ENCODE assay signal across 28 cellular contexts in genomic region chr9:125842215-125842614, GRCh38.
A peak's percentile ranks its signal among the peaks of the same experiment; 100 is the strongest.
DNase-seq lines count a peak whose midpoint lies in the region; ATAC-seq and TF ChIP-seq lines count a peak whose summit lies in the region.
"Had no signal": no experiment of that assay in that cellular context is flagged by ENCODE, and none has a peak within 500 bp of the region (broad histone marks: within the 10 kb centered on the region; RNA-seq: fewer than 3 reads in every experiment).

No MANE protein-coding gene starts in this region.

- no peak overlapping the region for H3K4me3 ChIP-seq in mesenchymal stem cell (ENCODE audit: insufficient read depth in 1 of 2, low read depth in 1 of 2, low read length in 2 of 2)
- H3K4me3 ChIP-seq: dorsolateral prefrontal cortex, lung, thyroid gland had no signal

- no peaks in the 10 kb centered on the region for H3K9me3 Mint-ChIP-seq in H9
- no peaks in the 10 kb centered on the region for H3K9me3 Mint-ChIP-seq in stimulated activated memory B cell treated with anti-CD40 and anti-IgM and Interleukin-4, amounts not matched to agents 10 μg/mL and 1 μg/mL and 100 μg/mL, for 72 hours
- H3K9me3 Mint-ChIP-seq: activated naive CD8-positive, alpha-beta T cell treated with anti-CD3 and anti-CD28 coated beads for 36 hours; CD8-positive, alpha-beta T cell; central memory CD8-positive, alpha-beta T cell; IgD-negative memory B cell; stimulated activated naive CD8-positive, alpha-beta T cell treated with anti-CD3 and anti-CD28 coated beads, Interleukin-15, Interleukin-2, amounts not matched to agents 100 ng/mL and 50 ng/mL, for 24 hours had no signal

- H3K56ac ChIP-seq in H9 (ENCODE audit: insufficient read length, low read depth, low read length): no peak overlapping the region

- H2BK120ac ChIP-seq in H9 (ENCODE audit: low read depth, low read length, poor library complexity, severe bottlenecking) (no peak overlapping the region), mesenchymal stem cell (ENCODE audit: low read depth, low read length) (no peak overlapping the region)

- H3K27ac ChIP-seq in H9 (ENCODE audit: insufficient read length, low read depth, low read length) (no peak overlapping the region), mesenchymal stem cell (ENCODE audit: low read length, poor library complexity, severe bottlenecking) (no peak overlapping the region)
- H3K27ac ChIP-seq: dorsolateral prefrontal cortex, HL-60, RWPE1, thyroid gland had no signal

- H3T11ph ChIP-seq in H9 (ENCODE audit: low read length): no peak overlapping the region

- H4K5ac ChIP-seq in H9 (ENCODE audit: insufficient read length, low read depth, low read length): no peak overlapping the region

- no peaks in the 10 kb centered on the region for H3K23me2 ChIP-seq in H9 (ENCODE audit: insufficient read length, low read depth, low read length, poor library complexity, severe bottlenecking)

- H3K4me1 Mint-ChIP-seq in H9 (peaks cover 35 to 44% of the 10 kb centered on the region in 2 experiments), T-helper 17 cell (peaks cover 16% of the 10 kb centered on the region)
- H3K4me1 Mint-ChIP-seq in stimulated activated memory B cell treated with anti-CD40 and anti-IgM and Interleukin-4, amounts not matched to agents 10 μg/mL and 1 μg/mL and 100 μg/mL, for 72 hours: peaks cover 49% of the 10 kb centered on the region

- H4K91ac ChIP-seq in H9 (ENCODE audit: insufficient read length, low read depth, low read length) (no peak overlapping the region), mesenchymal stem cell (ENCODE audit: low read length) (no peak overlapping the region)

- no peak overlapping the region for H2AFZ ChIP-seq in H9 (ENCODE audit: low read length)
- H2AFZ ChIP-seq in mesenchymal stem cell (ENCODE audit: low read depth, low read length): no peak overlapping the region

- H2AK5ac ChIP-seq in H9 (ENCODE audit: insufficient read length, low read length): no peak overlapping the region
- no peak overlapping the region for H2AK5ac ChIP-seq in mesenchymal stem cell (ENCODE audit: low read length, severe bottlenecking)

- WGBS in H9 (ENCODE audit: extremely low coverage, insufficient read length, low lambda C conversion rate): no CpG with 5 or more reads among the region's 1 CpG
- WGBS in mesenchymal stem cell: 92% methylated on average over 1 of the region's 1 CpG

- DNase-seq in H9 (no peak), mesenchymal stem cell (no peak), HPDE6-E6E7 (ENCODE audit: extremely low spot score) (no peak), T-helper 17 cell (no peak)
- DNase-seq: activated CD4-positive, alpha-beta T cell treated with anti-CD3 and anti-CD28 coated beads, Interleukin-2, amount 50 U/mL, for 48 hours; activated CD4-positive, CD25-positive, alpha-beta regulatory T cell; activated naive CD8-positive, alpha-beta T cell treated with anti-CD3 and anti-CD28 coated beads for 36 hours; CD8-positive, alpha-beta T cell; DMS153; dorsolateral prefrontal cortex; H7; kidney glomerular epithelial cell; NCI-H1105 treated with DMSO at 0.1 percent for 48 hours; NCI-H2029 treated with DMSO at 0.1 percent for 48 hours; NCI-H226; occipital lobe; T1000; thyroid gland had no signal

- H3K23ac ChIP-seq in H9 (ENCODE audit: insufficient read length, low read depth, low read length) (no peak overlapping the region), mesenchymal stem cell (ENCODE audit: low read length in 2 of 2) (no peak overlapping the region)

- no peak overlapping the region for H2BK5ac ChIP-seq in H9 (ENCODE audit: insufficient read length, low read length)
- no peak overlapping the region for H2BK5ac ChIP-seq in mesenchymal stem cell (ENCODE audit: low read depth, low read length, poor library complexity, severe bottlenecking)

- H4K20me1 ChIP-seq in H9 (ENCODE audit: control insufficient read depth, insufficient read depth, insufficient read length): no peaks in the 10 kb centered on the region

- H4K8ac ChIP-seq in H9 (replicated peaks; ENCODE audit: insufficient read length, low read depth, low read length) (no peak overlapping the region), mesenchymal stem cell (ENCODE audit: low read length) (no peak overlapping the region)

- no peak for TF ChIP-seq CTCF in H9 (conservative IDR thresholded peaks at IDR 0.05)

- H3K4me2 ChIP-seq in H9 (ENCODE audit: insufficient read depth, insufficient read length, low read length) (no peak overlapping the region), mesenchymal stem cell (ENCODE audit: low read length, poor library complexity, severe bottlenecking) (no peak overlapping the region)

- H3K4ac ChIP-seq in H9 (ENCODE audit: low read depth, low read length) (no peak overlapping the region), mesenchymal stem cell (ENCODE audit: low read depth in 1 of 2, low read length in 2 of 2) (no peak overlapping the region)

- peaks cover 1% of the 10 kb centered on the region; the same call in 1 of the 2 replicates for H3K79me2 ChIP-seq in H9 (ENCODE audit: insufficient read depth, low read length)

- H2BK12ac ChIP-seq in H9 (ENCODE audit: insufficient read length, low read depth, low read length) (no peak overlapping the region), mesenchymal stem cell (ENCODE audit: low read length in 2 of 2) (no peak overlapping the region)

- H3K27ac Mint-ChIP-seq in H9 (peak overlapping the region in 2 of 3 experiments; percentile 18 to 94; a peak in 4 of 7 replicates), T-helper 17 cell (no peak overlapping the region)
- H3K27ac Mint-ChIP-seq in stimulated activated memory B cell treated with anti-CD40 and anti-IgM and Interleukin-4, amounts not matched to agents 10 μg/mL and 1 μg/mL and 100 μg/mL, for 72 hours: peak overlapping the region; percentile 37
- H3K27ac Mint-ChIP-seq: activated naive CD8-positive, alpha-beta T cell treated with anti-CD3 and anti-CD28 coated beads for 36 hours; activated T-helper 2 cell treated with anti-CD3 and anti-CD28 coated beads, Interferon-gamma antibody, Interleukin-2, Interleukin-4, amounts not matched to agents 10 μg/mL and 5 μg/mL and 100 μg/mL, durations not matched to agents 14 hours and 24 hours and 36 hours; CD8-positive, alpha-beta T cell; IgD-negative memory B cell; stimulated activated naive CD8-positive, alpha-beta T cell treated with anti-CD3 and anti-CD28 coated beads, Interleukin-15, Interleukin-2, amounts not matched to agents 100 ng/mL and 50 ng/mL, for 24 hours had no signal

- H3K36me3 Mint-ChIP-seq in H9 (ENCODE audit: insufficient read depth in 1 of 3, low read depth in 3 of 3) (peaks cover 3 to 10% (median 6%) of the 10 kb centered on the region in 3 experiments; a peak in 5 of 7 replicates), T-helper 17 cell (ENCODE audit: low read depth) (peaks cover 3% of the 10 kb centered on the region)
- H3K36me3 Mint-ChIP-seq in stimulated activated memory B cell treated with anti-CD40 and anti-IgM and Interleukin-4, amounts not matched to agents 10 μg/mL and 1 μg/mL and 100 μg/mL, for 72 hours: peaks cover 15% of the 10 kb centered on the region

- ATAC-seq in SK-N-SH treated with all-trans-retinoic acid at 6 μM for 48 hours: peak; percentile 27
- ATAC-seq in stimulated activated memory B cell treated with anti-CD40 and anti-IgM and Interleukin-4, amounts not matched to agents 10 μg/mL and 1 μg/mL and 100 μg/mL, for 72 hours: no peak
- ATAC-seq in GM21381 (IDR thresholded peaks at IDR 0.05; ENCODE audit: unreplicated experiment): no peak
- no peak for ATAC-seq in T-helper 17 cell
- ATAC-seq: CD8-positive, alpha-beta T cell had no signal

- H2BK15ac ChIP-seq in H9 (ENCODE audit: low read depth, low read length): no peak overlapping the region
- H2BK15ac ChIP-seq in mesenchymal stem cell (ENCODE audit: low read depth, poor library complexity, severe bottlenecking): no peak overlapping the region

- H3K18ac ChIP-seq in H9 (ENCODE audit: insufficient read length, low read depth, low read length): no peak overlapping the region
- H3K18ac ChIP-seq in mesenchymal stem cell (ENCODE audit: low read depth in 1 of 2, low read length in 2 of 2): no peak overlapping the region

- H3K79me1 ChIP-seq in H9 (ENCODE audit: insufficient read depth, low read depth, low read length, poor library complexity, severe bottlenecking) (no peaks in the 10 kb centered on the region), mesenchymal stem cell (replicated peaks; ENCODE audit: low read length, poor library complexity, severe bottlenecking) (peaks cover 13% of the 10 kb centered on the region)

- no peaks in the 10 kb centered on the region for H3K36me3 ChIP-seq in mesenchymal stem cell (ENCODE audit: control insufficient read depth in 1 of 2, insufficient read depth in 2 of 2, low read depth in 1 of 2, low read length in 2 of 2)
- H3K36me3 ChIP-seq: thyroid gland had no signal

- H3K9ac ChIP-seq in H9 (ENCODE audit: extremely low read depth, insufficient read length, low read length) (no peak overlapping the region), mesenchymal stem cell (ENCODE audit: low read length) (peak overlapping the region; percentile 83)

- peaks cover 2% of the 10 kb centered on the region; the same call in 1 of the 2 replicates for H3K4me1 ChIP-seq in H9 (ENCODE audit: insufficient read depth, low read length)
- H3K4me1 ChIP-seq in mesenchymal stem cell (ENCODE audit: control insufficient read depth, insufficient read depth, low read depth, low read length): no peaks in the 10 kb centered on the region

- H3K27me3 ChIP-seq in H9 (ENCODE audit: insufficient read depth, low read length) (no peaks in the 10 kb centered on the region), mesenchymal stem cell (ENCODE audit: control insufficient read depth in 1 of 2, insufficient read depth in 1 of 2, low read length in 2 of 2) (no peaks in the 10 kb centered on the region)
- H3K27me3 ChIP-seq: dorsolateral prefrontal cortex, thyroid gland had no signal

- H3K14ac ChIP-seq in H9 (ENCODE audit: insufficient read depth, low read length) (no peak overlapping the region), mesenchymal stem cell (ENCODE audit: low read length in 2 of 2) (no peak overlapping the region)

- H2BK20ac ChIP-seq in H9 (ENCODE audit: low read depth, low read length, poor library complexity, severe bottlenecking): no peak overlapping the region

- H3K4me3 Mint-ChIP-seq in H9: no peak overlapping the region
- peak overlapping the region; percentile 23 for H3K4me3 Mint-ChIP-seq in stimulated activated memory B cell treated with anti-CD40 and anti-IgM and Interleukin-4, amounts not matched to agents 10 μg/mL and 1 μg/mL and 100 μg/mL, for 72 hours
- H3K4me3 Mint-ChIP-seq in T-helper 17 cell: no peak overlapping the region
- H3K4me3 Mint-ChIP-seq: activated naive CD8-positive, alpha-beta T cell treated with anti-CD3 and anti-CD28 coated beads for 36 hours; CD8-positive, alpha-beta T cell; central memory CD8-positive, alpha-beta T cell; stimulated activated naive CD8-positive, alpha-beta T cell treated with anti-CD3 and anti-CD28 coated beads, Interleukin-15, Interleukin-2, amounts not matched to agents 100 ng/mL and 50 ng/mL, for 24 hours had no signal

- no peaks in the 10 kb centered on the region for H3K27me3 Mint-ChIP-seq in H9 (ENCODE audit: low read depth)
- no peaks in the 10 kb centered on the region for H3K27me3 Mint-ChIP-seq in stimulated activated memory B cell treated with anti-CD40 and anti-IgM and Interleukin-4, amounts not matched to agents 10 μg/mL and 1 μg/mL and 100 μg/mL, for 72 hours
- H3K27me3 Mint-ChIP-seq in T-helper 17 cell: no peaks in the 10 kb centered on the region
- H3K27me3 Mint-ChIP-seq: activated naive CD8-positive, alpha-beta T cell treated with anti-CD3 and anti-CD28 coated beads for 36 hours; central memory CD8-positive, alpha-beta T cell; IgD-negative memory B cell; stimulated activated naive CD8-positive, alpha-beta T cell treated with anti-CD3 and anti-CD28 coated beads, Interleukin-15, Interleukin-2, amounts not matched to agents 100 ng/mL and 50 ng/mL, for 24 hours had no signal

- no peaks in the 10 kb centered on the region for H3K9me3 ChIP-seq in H9 (ENCODE audit: control insufficient read depth, low read depth, low read length)
- no peaks in the 10 kb centered on the region for H3K9me3 ChIP-seq in mesenchymal stem cell (ENCODE audit: control insufficient read depth, low read length)
- H3K9me3 ChIP-seq in T-helper 17 cell (ENCODE audit: control insufficient read depth, low read length, poor library complexity, severe bottlenecking): no peaks in the 10 kb centered on the region
- H3K9me3 ChIP-seq: thyroid gland had no signal
